In the genomic region with DNA sequence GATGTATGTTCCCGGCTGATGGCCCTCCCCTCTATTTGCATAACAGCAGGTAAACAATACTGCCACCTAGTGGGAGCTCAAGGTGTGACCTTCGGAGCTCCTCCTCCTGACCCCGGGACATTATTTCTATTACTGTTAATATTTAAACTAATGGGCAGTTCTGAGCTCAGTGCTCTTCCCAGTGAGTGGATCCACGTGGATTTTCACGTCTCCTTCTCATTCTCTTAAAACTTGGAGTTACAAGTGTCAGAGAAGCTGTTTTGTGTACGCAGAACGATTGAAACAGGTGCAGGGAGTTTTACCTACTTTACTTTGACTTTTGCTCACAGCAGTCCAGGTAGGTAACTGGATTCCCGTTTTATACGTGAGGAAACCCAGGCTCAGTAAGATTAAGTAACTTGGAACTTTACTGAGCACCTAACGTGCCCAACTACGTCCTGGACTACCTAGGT, we compare ENCODE assay signal across 8 cellular contexts.
A peak's percentile ranks its signal among the peaks of the same experiment; 100 is the strongest.
DNase-seq lines count a peak whose midpoint lies in the region; ATAC-seq and TF ChIP-seq lines count a peak whose summit lies in the region.

No MANE protein-coding gene starts in this region.

- DNase-seq in NCI-H1694 treated with DMSO at 0.1 percent for 48 hours (lab: John Stamatoyannopoulos, UW), result peak; percentile 50
- DNase-seq in activated CD4-positive, alpha-beta T cell treated with anti-CD3 and anti-CD28 coated beads for 48 hours, result peak; percentile 75
- DNase-seq in dedifferentiated amniotic fluid mesenchymal stem cell (ENCODE audit: extremely low spot score), result peak; percentile 33
- DNase-seq in medulla oblongata (ENCODE audit: extremely low spot score), result peak; percentile 73
- DNase-seq in stimulated activated CD8-positive, alpha-beta memory T cell treated with anti-CD3 and anti-CD28 coated beads, Interleukin-7, amount 100 ng/mL, for 1 hour (ENCODE audit: low read depth in 2 of 2), result peak; percentile 38 to 51

- no peak overlapping the region for H3K27ac ChIP-seq in 22Rv1

- TF ChIP-seq CTCF in 22Rv1 (IDR thresholded peaks at IDR 0.05) (peak; percentile 75), GM12874 (IDR thresholded peaks at IDR 0.05; ENCODE audit: insufficient read depth, low read depth, low read length) (peak; percentile 59)

- no peak for ATAC-seq in HG03196 (IDR thresholded peaks at IDR 0.05; ENCODE audit: unreplicated experiment)
